8 cellular contexts compared by ENCODE assay signal in genomic region chr22:28800308-28801041, GRCh38. TPM values are rescaled to one million over a fixed set of nuclear protein-coding genes. Genes with fewer than 3 reads are reported as not detected.
A peak's percentile ranks its signal among the peaks of the same experiment; 100 is the strongest.
DNase-seq lines count a peak whose midpoint lies in the region; ATAC-seq and TF ChIP-seq lines count a peak whose summit lies in the region.

XBP1 (minus strand) TSS chr22:28800569.

- peak in 1 of 2 donors; percentile 98 for TF ChIP-seq POLR2A in lower leg skin (IDR thresholded peaks at IDR 0.05)

- H3K27me3 Mint-ChIP-seq in activated CD8-positive, alpha-beta T cell treated with anti-CD3 and anti-CD28 coated beads for 36 hours: no peaks in the 10 kb centered on the region

- ATAC-seq in GM19328 (IDR thresholded peaks at IDR 0.05; ENCODE audit: unreplicated experiment) (peak; percentile 88), HG03469 (IDR thresholded peaks at IDR 0.05; ENCODE audit: unreplicated experiment) (peak; percentile 71)
- peak; percentile 89 for ATAC-seq in activated CD8-positive, alpha-beta T cell treated with anti-CD3 and anti-CD28 coated beads for 36 hours

- H3K27ac ChIP-seq in C4-2B (peak within 1 kb of the TSS; percentile 100), duodenal mucosa (ENCODE audit: low read depth, low read length) (peak within 1 kb of the TSS; percentile 98)

- CTCF ChIA-PET in activated CD8-positive, alpha-beta T cell treated with anti-CD3 and anti-CD28 coated beads for 36 hours (lab: Charles Lee): interaction anchor here (0.9 to 4.6 kb wide), 6 partner anchors 11 to 107 kb away, joined by 3 to 29 read pairs (median 11); partner anchors contain the start of gene CCDC117

- H3K4me3 ChIP-seq in duodenal mucosa (ENCODE audit: low read depth in 1 of 2, low read length in 2 of 2) (peak within 1 kb of the TSS; percentile 88 to 99), lower leg skin (ENCODE audit: low read depth, poor library complexity, severe bottlenecking) (peak within 1 kb of the TSS; percentile 83)

- H3K27ac Mint-ChIP-seq in activated CD8-positive, alpha-beta T cell treated with anti-CD3 and anti-CD28 coated beads for 36 hours: peak within 1 kb of the TSS; percentile 99

- peaks cover 31% of the 10 kb centered on the region in 2 donors for H3K4me1 ChIP-seq in duodenal mucosa (ENCODE audit: control insufficient read depth in 1 of 2, insufficient read depth in 2 of 2, low read length in 2 of 2)

- DNase-seq in NCI-H82 treated with DMSO at 0.1 percent for 48 hours (lab: John Stamatoyannopoulos, UW; ENCODE audit: unreplicated experiment): peak; percentile 53
- peak; percentile 89 for DNase-seq in activated CD8-positive, alpha-beta T cell treated with anti-CD3 and anti-CD28 coated beads for 36 hours
- DNase-seq in lower leg skin (ENCODE audit: low spot score in 2 of 2): peak; percentile 90 to 99
- peak; percentile 83 to 89 for DNase-seq in stimulated activated CD4-positive, alpha-beta T cell treated with anti-CD3 and anti-CD28 coated beads, Interleukin-4, amount 100 ng/mL, for 4 hours

- no peaks in the 10 kb centered on the region for H3K9me3 ChIP-seq in duodenal mucosa (ENCODE audit: control insufficient read depth in 1 of 2, low read length in 2 of 2)

- intact Hi-C loops in activated CD8-positive, alpha-beta T cell treated with anti-CD3 and anti-CD28 coated beads for 36 hours (cut with micrococcal nuclease): no loop called here
- intact Hi-C loops in lower leg skin (cut with DNase I; ENCODE audit: low total_unique reads): no loop called here

- no peaks in the 10 kb centered on the region for H3K27me3 ChIP-seq in duodenal mucosa (ENCODE audit: control insufficient read depth in 1 of 2, insufficient read depth in 2 of 2, low read length in 2 of 2)

- POLR2A ChIA-PET in activated CD8-positive, alpha-beta T cell treated with anti-CD3 and anti-CD28 coated beads for 36 hours (lab: Charles Lee): interaction anchor here (0.8 to 4.8 kb wide), 15 partner anchors 9 to 109 kb away, joined by 3 to 60 read pairs (median 7); partner anchors contain the start of genes CCDC117, CHEK2 and HSCB

- no peaks in the 10 kb centered on the region for H3K9me3 Mint-ChIP-seq in activated CD8-positive, alpha-beta T cell treated with anti-CD3 and anti-CD28 coated beads for 36 hours

- H3K36me3 ChIP-seq in duodenal mucosa (ENCODE audit: control insufficient read depth in 1 of 2, insufficient read depth in 2 of 2, low read length in 2 of 2): peaks cover 19 to 21% of the 10 kb centered on the region in 2 donors

- H3K9ac ChIP-seq in duodenal mucosa (ENCODE audit: low read depth in 1 of 2, low read length in 2 of 2): peak within 1 kb of the TSS; percentile 96 to 97

- no peak for TF ChIP-seq CTCF in C4-2B (conservative IDR thresholded peaks at IDR 0.05)
- no peak for TF ChIP-seq CTCF in activated CD8-positive, alpha-beta T cell treated with anti-CD3 and anti-CD28 coated beads for 36 hours (IDR thresholded peaks at IDR 0.05)
- no peak for TF ChIP-seq CTCF in lower leg skin (IDR thresholded peaks at IDR 0.05)

- H3K36me3 Mint-ChIP-seq in activated CD8-positive, alpha-beta T cell treated with anti-CD3 and anti-CD28 coated beads for 36 hours (ENCODE audit: low read depth): peaks cover 59% of the 10 kb centered on the region

- WGBS in lower leg skin, 2 donors: 0% methylated on average over 31 to 55 of the region's 78 CpGs

- H3K4me1 Mint-ChIP-seq in activated CD8-positive, alpha-beta T cell treated with anti-CD3 and anti-CD28 coated beads for 36 hours (ENCODE audit: low read depth): peaks cover 44% of the 10 kb centered on the region

- H3K4me3 Mint-ChIP-seq in activated CD8-positive, alpha-beta T cell treated with anti-CD3 and anti-CD28 coated beads for 36 hours: peak within 1 kb of the TSS; percentile 95

RNA-seq across cellular contexts. Expression of gene XBP1, which starts in this region (rescaled TPM):
- total RNA-seq in activated CD8-positive, alpha-beta T cell treated with anti-CD3 and anti-CD28 coated beads for 36 hours: 100 to 1,000 TPM; 102 to 103 TPM
- total RNA-seq in lower leg skin: 100 to 1,000 TPM; 128 to 256 (median 191) TPM

Comparison
In these comparisons a context has a peak if more than half of its experiments do, and no peak if none do; other contexts are left out.
1. Peak in every context shown above with its lines: DNase-seq, ATAC-seq, H3K4me3 ChIP-seq and H3K27ac ChIP-seq.